ENCODE assay signal across 15 cellular contexts in genomic region chr7:27872281-27873005, GRCh38.
"Had no signal": no experiment of that assay in that cellular context is flagged by ENCODE, and none has a peak within 500 bp of the region (broad histone marks: within the 10 kb centered on the region; RNA-seq: fewer than 3 reads in every experiment).

No MANE protein-coding gene starts in this region.

- H3K4me3 Mint-ChIP-seq: activated B cell treated with CpG ODN at 0.5 μM for 24 hours; activated CD4-positive, alpha-beta T cell treated with anti-CD3 and anti-CD28 coated beads, Interleukin-2, amount 10 ng/mL, durations not matched to agents 7 days and 5 days; memory B cell; nephron progenitor cell; T-helper 17 cell had no signal

- H3K4me1 Mint-ChIP-seq: activated B cell treated with CpG ODN at 0.5 μM for 24 hours; activated CD4-positive, alpha-beta T cell treated with anti-CD3 and anti-CD28 coated beads, Interleukin-2, amount 10 ng/mL, durations not matched to agents 7 days and 5 days; memory B cell had no signal

- H3K27ac Mint-ChIP-seq: activated B cell treated with CpG ODN at 0.5 μM for 24 hours; activated CD4-positive, alpha-beta T cell treated with anti-CD3 and anti-CD28 coated beads, Interleukin-2, amount 10 ng/mL, durations not matched to agents 7 days and 5 days; activated naive CD4-positive, alpha-beta T cell treated with anti-CD3 and anti-CD28 coated beads, Interleukin-2, amount 50 U/mL, for 72 hours; memory B cell; T-helper 17 cell had no signal

- H3K9me3 Mint-ChIP-seq: activated B cell treated with CpG ODN at 0.5 μM for 24 hours; activated naive CD4-positive, alpha-beta T cell treated with anti-CD3 and anti-CD28 coated beads, Interleukin-2, amount 50 U/mL, for 72 hours; memory B cell had no signal

- H3K27me3 Mint-ChIP-seq: activated B cell treated with CpG ODN at 0.5 μM for 24 hours; activated CD4-positive, alpha-beta T cell treated with anti-CD3 and anti-CD28 coated beads, Interleukin-2, amount 10 ng/mL, durations not matched to agents 7 days and 5 days; memory B cell; T-helper 17 cell had no signal

- H3K36me3 Mint-ChIP-seq: activated naive CD4-positive, alpha-beta T cell treated with anti-CD3 and anti-CD28 coated beads, Interleukin-2, amount 50 U/mL, for 72 hours had no signal

- DNase-seq: activated B cell treated with CpG ODN at 0.5 μM for 24 hours; activated CD4-positive, alpha-beta T cell treated with anti-CD3 and anti-CD28 coated beads, Interleukin-2, amount 10 ng/mL, durations not matched to agents 7 days and 5 days; activated effector memory CD4-positive, alpha-beta T cell treated with Interleukin-2 at 50 U/mL for 16 hours; activated T-cell treated with anti-CD3 and anti-CD28 coated beads, Interleukin-2, amount 50 U/mL, for 1 hour; heart right ventricle; islet precursor cell; left lung; nephron progenitor cell; stimulated activated CD4-positive, alpha-beta T cell treated with anti-CD3 and anti-CD28 coated beads, Interleukin-15, amount 100 ng/mL, for 24 hours; stimulated activated CD4-positive, alpha-beta T cell treated with anti-CD3 and anti-CD28 coated beads, Interleukin-4, amount 100 ng/mL, for 24 hours; stomach; T-helper 17 cell; thyroid gland had no signal
